ENCODE assay signal across 8 cellular contexts in the genomic region with DNA sequence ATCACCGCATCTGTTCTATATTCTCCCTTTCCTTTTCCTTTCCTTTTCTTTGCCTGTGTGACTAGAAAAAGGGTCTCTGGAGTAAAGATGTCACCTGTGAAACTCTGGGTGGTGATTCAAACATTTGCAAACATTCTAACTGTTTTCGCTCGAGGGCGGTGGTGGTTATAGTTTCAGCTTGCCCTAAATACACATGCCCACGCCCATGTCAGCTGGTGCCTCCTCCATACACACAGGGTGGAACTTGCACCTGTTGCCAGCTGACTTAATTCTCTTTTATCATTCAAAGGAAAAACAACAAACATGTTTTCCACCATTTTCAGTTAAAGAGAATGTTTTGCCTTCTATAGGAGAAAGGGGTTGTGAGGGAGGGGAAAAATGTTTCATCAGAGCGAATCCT.
DNase-seq lines count a peak whose midpoint lies in the region; ATAC-seq and TF ChIP-seq lines count a peak whose summit lies in the region.

No MANE protein-coding gene starts in this region.

- peak overlapping the region; percentile 15 for H3K4me3 Mint-ChIP-seq in T-helper 1 cell treated with Interleukin-12 subunit alpha and Interleukin-12 subunit beta and Interleukin-4 antibody, amounts not matched to agents 30 μg/mL and 1 μg/mL, for 36 hours
- H3K4me3 Mint-ChIP-seq in osteocyte (ENCODE audit: unreplicated experiment), result no peak overlapping the region

- peak; percentile 51 for ATAC-seq in GM18867 (IDR thresholded peaks at IDR 0.05; ENCODE audit: unreplicated experiment)
- ATAC-seq in HG02885 (IDR thresholded peaks at IDR 0.05; ENCODE audit: poor library complexity, unreplicated experiment), result peak; percentile 57

- no peaks in the 10 kb centered on the region for H3K9me3 Mint-ChIP-seq in T-helper 1 cell treated with Interleukin-12 subunit alpha and Interleukin-12 subunit beta and Interleukin-4 antibody, amounts not matched to agents 30 μg/mL and 1 μg/mL, for 36 hours
- H3K9me3 Mint-ChIP-seq in osteocyte (ENCODE audit: unreplicated experiment), result no peaks in the 10 kb centered on the region

- no peak for TF ChIP-seq CTCF in osteocyte (IDR thresholded peaks at IDR 0.05)

- no peaks in the 10 kb centered on the region for H3K36me3 Mint-ChIP-seq in T-helper 1 cell treated with Interleukin-12 subunit alpha and Interleukin-12 subunit beta and Interleukin-4 antibody, amounts not matched to agents 30 μg/mL and 1 μg/mL, for 36 hours (ENCODE audit: low read depth)
- no peaks in the 10 kb centered on the region for H3K36me3 Mint-ChIP-seq in osteocyte (ENCODE audit: unreplicated experiment)

- DNase-seq in myocyte (ENCODE audit: low read depth) (peak; percentile 35), HT-29 (ENCODE audit: low spot score) (no peak), HPDE6-E6E7 (ENCODE audit: extremely low spot score) (no peak), osteocyte (ENCODE audit: extremely low spot score, unreplicated experiment) (no peak), epidermal melanocyte (ENCODE audit: insufficient read length, low spot score) (no peak)

- peaks cover 20% of the 10 kb centered on the region for H3K4me1 Mint-ChIP-seq in T-helper 1 cell treated with Interleukin-12 subunit alpha and Interleukin-12 subunit beta and Interleukin-4 antibody, amounts not matched to agents 30 μg/mL and 1 μg/mL, for 36 hours (ENCODE audit: low read depth)
- H3K4me1 Mint-ChIP-seq in osteocyte (ENCODE audit: unreplicated experiment), result no peaks in the 10 kb centered on the region

- H3K27ac Mint-ChIP-seq in T-helper 1 cell treated with Interleukin-12 subunit alpha and Interleukin-12 subunit beta and Interleukin-4 antibody, amounts not matched to agents 30 μg/mL and 1 μg/mL, for 36 hours, result peak overlapping the region; percentile 27
- H3K27ac Mint-ChIP-seq in osteocyte (ENCODE audit: unreplicated experiment), result no peak overlapping the region

- H3K27me3 Mint-ChIP-seq in T-helper 1 cell treated with Interleukin-12 subunit alpha and Interleukin-12 subunit beta and Interleukin-4 antibody, amounts not matched to agents 30 μg/mL and 1 μg/mL, for 36 hours (ENCODE audit: low read depth), result peaks cover 53% of the 10 kb centered on the region
- peaks cover 35% of the 10 kb centered on the region for H3K27me3 Mint-ChIP-seq in osteocyte (ENCODE audit: unreplicated experiment)
